In genomic region chr18:62715439-62715792, GRCh38 we compare ENCODE assay signal across 8 cellular contexts. TPM values are rescaled to one million over a fixed set of nuclear protein-coding genes. Genes with fewer than 3 reads are reported as not detected.
DNase-seq lines count a peak whose midpoint lies in the region; ATAC-seq and TF ChIP-seq lines count a peak whose summit lies in the region.

PHLPP1 (plus strand) TSS chr18:62715541; CDS start chr18:62715684, 143 bp downstream.

- H3K9me3 ChIP-seq in mammary epithelial cell (replicated peaks; ENCODE audit: insufficient read depth, low read length) (no peaks in the 10 kb centered on the region), mesodermal cell (ENCODE audit: control insufficient read depth, low read length) (no peaks in the 10 kb centered on the region), vagina (no peaks in the 10 kb centered on the region)

- H2AFZ ChIP-seq in mammary epithelial cell (ENCODE audit: low read depth, low read length) = peak within 1 kb of the TSS; percentile 94

- H3K4me3 Mint-ChIP-seq in CD14-positive monocyte = peak within 1 kb of the TSS; percentile 79 to 84

- H3K4me2 ChIP-seq in mammary epithelial cell (ENCODE audit: insufficient read depth, low read depth, low read length) = peak within 1 kb of the TSS; percentile 80

- peak within 1 kb of the TSS; percentile 79 to 97 (median 91) for H3K27ac Mint-ChIP-seq in CD14-positive monocyte

- H3K79me2 ChIP-seq in mammary epithelial cell (ENCODE audit: insufficient read depth, low read length) = peaks cover 40% of the 10 kb centered on the region

- H3K9me3 Mint-ChIP-seq in CD14-positive monocyte = peaks cover 0 to 4% (median 0%) of the 10 kb centered on the region in 7 donors

- peaks cover 0 to 5% (median 1%) of the 10 kb centered on the region in 3 donors for H3K27me3 Mint-ChIP-seq in CD14-positive monocyte (ENCODE audit: low read depth in 3 of 3)

- CTCF ChIA-PET in mammary epithelial cell (lab: Charles Lee; ENCODE audit: low non-redundant PET) = interaction anchor here (0.5 to 0.7 kb wide), 9 partner anchors 29 to 718 kb away, joined by 3 to 26 read pairs (median 5); no protein-coding TSS in a partner anchor

- no CpG with 5 or more reads among the region's 51 CpGs for WGBS in mammary epithelial cell (ENCODE audit: low coverage, missing lambda C conversion rate)
- 0% methylated on average over 38 to 45 of the region's 51 CpGs for WGBS in mesodermal cell (ENCODE audit: insufficient coverage in 2 of 2), 2 experiments

- no peaks in the 10 kb centered on the region for H4K20me1 ChIP-seq in mammary epithelial cell (ENCODE audit: insufficient read depth, low read length)

- H3K4me3 ChIP-seq in mammary epithelial cell (replicated peaks in 1 of 3; ENCODE audit: insufficient read depth in 1 of 3, low read depth in 2 of 3, low read length in 3 of 3) = peak within 1 kb of the TSS; percentile 73 to 93 (median 86)
- H3K4me3 ChIP-seq in mesodermal cell (ENCODE audit: extremely low read depth, insufficient read depth, low read length, poor library complexity, severe bottlenecking) = peak within 1 kb of the TSS; percentile 65
- H3K4me3 ChIP-seq in vagina = peak within 1 kb of the TSS; percentile 82 to 92

- in situ Hi-C loops in mammary epithelial cell (cut with MboI; ENCODE audit: low sequenced_read_pairs in 2 of 2) = loop anchor here in 1 of 2 donors (5.0 to 10.0 kb wide), 3 partner anchors 52 to 269 kb away; no protein-coding TSS in a partner anchor

- ATAC-seq in GM19463 (IDR thresholded peaks at IDR 0.05; ENCODE audit: unreplicated experiment) = peak; percentile 16
- ATAC-seq in HG03571 (IDR thresholded peaks at IDR 0.05; ENCODE audit: unreplicated experiment) = peak; percentile 15
- no peak for ATAC-seq in GM21619 (IDR thresholded peaks at IDR 0.05; ENCODE audit: unreplicated experiment)

- peak in 1 of 2 donors; percentile 73 for TF ChIP-seq POLR2A in vagina (IDR thresholded peaks at IDR 0.05)

- H3K4me1 ChIP-seq in mammary epithelial cell (ENCODE audit: insufficient read depth, low read length) = peaks cover 10% of the 10 kb centered on the region
- peaks cover 14% of the 10 kb centered on the region for H3K4me1 ChIP-seq in mesodermal cell (ENCODE audit: control insufficient read depth, insufficient read depth, low read length, poor library complexity, severe bottlenecking)
- H3K4me1 ChIP-seq in vagina = peaks cover 14% of the 10 kb centered on the region

- peak within 1 kb of the TSS; percentile 76 for H3K9ac ChIP-seq in mammary epithelial cell (ENCODE audit: insufficient read depth, low read length)

- no peak for TF ChIP-seq CTCF in CD14-positive monocyte (IDR thresholded peaks at IDR 0.05)
- no peak for TF ChIP-seq CTCF in mammary epithelial cell (conservative IDR thresholded peaks at IDR 0.05 in 1 of 2, IDR thresholded peaks at IDR 0.05 in 1 of 2; ENCODE audit: extremely low read depth in 1 of 2, insufficient read depth in 1 of 2, low read depth in 1 of 2, low read length in 2 of 2)
- TF ChIP-seq CTCF in vagina (IDR thresholded peaks at IDR 0.05) = no peak

- intact Hi-C loops in CD14-positive monocyte (cut with micrococcal nuclease) = loop anchor here (5.0 to 10.0 kb wide), 7 partner anchors 69 to 1259 kb away; partner anchors contain the start of genes SERPINB8 (in 1 of the 2) and VPS4B (in 1 of the 2)
- intact Hi-C loops in mammary epithelial cell (cut with micrococcal nuclease) = loop anchor here (1.0 to 10.0 kb wide), 8 partner anchors 43 to 531 kb away; partner anchors contain the start of genes PIGN, RELCH, TNFRSF11A and ZCCHC2
- intact Hi-C loops in vagina (cut with DNase I) = loop anchor here (2.0 to 10.0 kb wide), 4 partner anchors 131 to 278 kb away; partner anchors contain the start of gene ZCCHC2

- no peaks in the 10 kb centered on the region for H3K36me3 Mint-ChIP-seq in CD14-positive monocyte

- no peaks in the 10 kb centered on the region for H3K36me3 ChIP-seq in mammary epithelial cell (ENCODE audit: insufficient read depth, low read length)
- H3K36me3 ChIP-seq in mesodermal cell (ENCODE audit: control insufficient read depth, insufficient read depth, low read length) = no peaks in the 10 kb centered on the region
- no peaks in the 10 kb centered on the region for H3K36me3 ChIP-seq in vagina

- H3K27ac ChIP-seq in mammary epithelial cell (ENCODE audit: insufficient read depth, low read depth, low read length) (peak within 1 kb of the TSS; percentile 70), mesodermal cell (ENCODE audit: low read depth, low read length, severe bottlenecking) (peak within 1 kb of the TSS; percentile 90), vagina (peak within 1 kb of the TSS; percentile 95)

- no TSS peak for BruUV-seq in mammary epithelial cell (replicated peaks; lab: Mats Ljungman, UMichigan)

- DNase-seq in CD14-positive monocyte (ENCODE audit: low spot score) (no peak), mammary epithelial cell (no peak), vagina (ENCODE audit: extremely low spot score in 2 of 2) (no peak), DMS 273 (lab: John Stamatoyannopoulos, UW; ENCODE audit: unreplicated experiment) (no peak)

- dilution Hi-C loops in mammary epithelial cell (cut with HindIII; ENCODE audit: low sequenced_read_pairs) = no loop called here

- H3K4me1 Mint-ChIP-seq in CD14-positive monocyte = peaks cover 36% of the 10 kb centered on the region

- no peaks in the 10 kb centered on the region for H3K27me3 ChIP-seq in mammary epithelial cell (ENCODE audit: insufficient read depth, low read length)
- no peaks in the 10 kb centered on the region for H3K27me3 ChIP-seq in vagina

RNA-seq across cellular contexts. Expression of gene PHLPP1, which starts in this region (rescaled TPM):
- under 1 TPM; 0.04 to 0.55 TPM for polyA plus RNA-seq in CD14-positive monocyte
- 10 to 100 TPM in 1 of 2 donors, 1 to 10 TPM in 1; 9.3 to 14.8 TPM for total RNA-seq in mammary epithelial cell
- polyA plus RNA-seq in mammary epithelial cell = 8.4 TPM
- polyA minus RNA-seq in mammary epithelial cell = 36.2 TPM
- 17.7 TPM for polyA plus RNA-seq in mesodermal cell (2013, experiment 1 of 2)
- polyA plus RNA-seq in mesodermal cell (2013, experiment 2 of 2) = 15.9 TPM
- 20.6 TPM for total RNA-seq in vagina
